In genomic region chr11:84146826-84147225, GRCh38 we compare ENCODE assay signal across 3 cellular contexts.
TF ChIP-seq lines count a peak whose summit lies in the region.

No MANE protein-coding gene starts in this region.

TF ChIP-seq in SK-N-SH, 30 proteins besides CTCF, POLR2A, EP300 and RAD21 (continues in another document):
- TF ChIP-seq USF2 (IDR thresholded peaks at IDR 0.05; ENCODE audit: borderline replicate concordance, low read depth, low read length) = no peak
- TF ChIP-seq RCOR1 (IDR thresholded peaks at IDR 0.05; ENCODE audit: low read length) = no peak
- TF ChIP-seq FOSL2 (IDR thresholded peaks at IDR 0.05; ENCODE audit: borderline replicate concordance, low read depth) = no peak
- TF ChIP-seq FOXJ3 (CRISPR knock-in tag; IDR thresholded peaks at IDR 0.05) = no peak
- no peak for TF ChIP-seq SMC3 (IDR thresholded peaks at IDR 0.05; ENCODE audit: low read depth, low read length)
- TF ChIP-seq PBX3 (IDR thresholded peaks at IDR 0.05) = no peak
- TF ChIP-seq MEF2A (IDR thresholded peaks at IDR 0.05; ENCODE audit: borderline replicate concordance, low read depth) = no peak
- TF ChIP-seq, protein P1, sequence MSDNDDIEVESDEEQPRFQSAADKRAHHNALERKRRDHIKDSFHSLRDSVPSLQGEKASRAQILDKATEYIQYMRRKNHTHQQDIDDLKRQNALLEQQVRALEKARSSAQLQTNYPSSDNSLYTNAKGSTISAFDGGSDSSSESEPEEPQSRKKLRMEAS (IDR thresholded peaks at IDR 0.05; ENCODE audit: low read depth) = no peak
- no peak for TF ChIP-seq TEAD4 (IDR thresholded peaks at IDR 0.05; ENCODE audit: borderline replicate concordance, insufficient read depth)
- no peak for TF ChIP-seq POLR2AphosphoS5 (IDR thresholded peaks at IDR 0.05; ENCODE audit: low read depth, low read length)
- no peak for TF ChIP-seq REST (IDR thresholded peaks at IDR 0.05; ENCODE audit: low read depth, low read length)
- no peak for TF ChIP-seq SIN3A (IDR thresholded peaks at IDR 0.05; ENCODE audit: borderline replicate concordance, low read depth, low read length)
- TF ChIP-seq NFIC (IDR thresholded peaks at IDR 0.05; ENCODE audit: borderline replicate concordance) = no peak
- TF ChIP-seq TAF1 (IDR thresholded peaks at IDR 0.05; ENCODE audit: borderline replicate concordance, low read depth, low read length) = no peak
- TF ChIP-seq GATA2 (CRISPR knock-in tag; IDR thresholded peaks at IDR 0.05) = no peak
- no peak for TF ChIP-seq RFX5 (IDR thresholded peaks at IDR 0.05; ENCODE audit: low read length)

TF ChIP-seq in SK-N-SH treated with all-trans-retinoic acid at 6 μM for 48 hours, 23 proteins besides CTCF, POLR2A, EP300 and RAD21:
- TF ChIP-seq ARNTL (CRISPR knock-in tag; IDR thresholded peaks at IDR 0.05; ENCODE audit: borderline replicate concordance, low read depth) = no peak
- TF ChIP-seq ZFP30 (CRISPR knock-in tag; IDR thresholded peaks at IDR 0.05) = no peak

TF ChIP-seq in H1, 55 proteins besides CTCF, POLR2A, EP300 and RAD21:
- TF ChIP-seq PHF8 (conservative IDR thresholded peaks at IDR 0.05; ENCODE audit: low read depth, low read length) (no peak), RXRA (IDR thresholded peaks at IDR 0.05; ENCODE audit: insufficient read depth, low read depth, low read length) (no peak), TAF1 (IDR thresholded peaks at IDR 0.05; ENCODE audit: low read depth, low read length) (no peak), ASH2L (IDR thresholded peaks at IDR 0.05; ENCODE audit: low read length) (no peak), YY1 (IDR thresholded peaks at IDR 0.05; ENCODE audit: low read depth, low read length) (no peak), HDAC6 (IDR thresholded peaks at IDR 0.05; ENCODE audit: low read depth, low read length) (no peak), CTBP2 (IDR thresholded peaks at IDR 0.05; ENCODE audit: borderline replicate concordance, insufficient read depth, insufficient read length, low read length) (no peak), SRF (IDR thresholded peaks at IDR 0.05; ENCODE audit: low read depth, low read length) (no peak)
